1 cellular context compared by ENCODE assay signal in the genomic region with DNA sequence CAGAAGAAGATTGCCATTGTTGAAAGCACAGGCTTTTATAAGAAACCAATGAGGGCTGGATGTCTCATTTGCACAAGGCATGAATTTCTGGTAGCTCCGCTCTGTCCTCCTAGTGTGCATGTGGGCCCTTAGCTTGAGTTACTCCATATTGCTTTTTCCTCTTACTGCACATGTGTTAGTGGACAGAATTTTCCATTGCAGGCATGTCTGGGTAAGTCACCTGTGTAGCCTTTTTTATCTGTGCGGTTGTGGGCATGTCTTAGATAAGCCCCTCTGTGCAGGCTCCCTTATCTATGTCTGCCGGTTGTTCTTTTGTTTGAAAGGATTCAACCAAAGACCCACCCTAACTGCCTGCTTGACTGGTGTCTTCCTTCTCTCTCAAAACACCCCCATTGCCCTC.
TF ChIP-seq lines count a peak whose summit lies in the region.

No MANE protein-coding gene starts in this region.

TF ChIP-seq in K562, 482 proteins besides CTCF, POLR2A, EP300 and RAD21 (continued from another document and continues in another):
- TF ChIP-seq, protein P1, sequence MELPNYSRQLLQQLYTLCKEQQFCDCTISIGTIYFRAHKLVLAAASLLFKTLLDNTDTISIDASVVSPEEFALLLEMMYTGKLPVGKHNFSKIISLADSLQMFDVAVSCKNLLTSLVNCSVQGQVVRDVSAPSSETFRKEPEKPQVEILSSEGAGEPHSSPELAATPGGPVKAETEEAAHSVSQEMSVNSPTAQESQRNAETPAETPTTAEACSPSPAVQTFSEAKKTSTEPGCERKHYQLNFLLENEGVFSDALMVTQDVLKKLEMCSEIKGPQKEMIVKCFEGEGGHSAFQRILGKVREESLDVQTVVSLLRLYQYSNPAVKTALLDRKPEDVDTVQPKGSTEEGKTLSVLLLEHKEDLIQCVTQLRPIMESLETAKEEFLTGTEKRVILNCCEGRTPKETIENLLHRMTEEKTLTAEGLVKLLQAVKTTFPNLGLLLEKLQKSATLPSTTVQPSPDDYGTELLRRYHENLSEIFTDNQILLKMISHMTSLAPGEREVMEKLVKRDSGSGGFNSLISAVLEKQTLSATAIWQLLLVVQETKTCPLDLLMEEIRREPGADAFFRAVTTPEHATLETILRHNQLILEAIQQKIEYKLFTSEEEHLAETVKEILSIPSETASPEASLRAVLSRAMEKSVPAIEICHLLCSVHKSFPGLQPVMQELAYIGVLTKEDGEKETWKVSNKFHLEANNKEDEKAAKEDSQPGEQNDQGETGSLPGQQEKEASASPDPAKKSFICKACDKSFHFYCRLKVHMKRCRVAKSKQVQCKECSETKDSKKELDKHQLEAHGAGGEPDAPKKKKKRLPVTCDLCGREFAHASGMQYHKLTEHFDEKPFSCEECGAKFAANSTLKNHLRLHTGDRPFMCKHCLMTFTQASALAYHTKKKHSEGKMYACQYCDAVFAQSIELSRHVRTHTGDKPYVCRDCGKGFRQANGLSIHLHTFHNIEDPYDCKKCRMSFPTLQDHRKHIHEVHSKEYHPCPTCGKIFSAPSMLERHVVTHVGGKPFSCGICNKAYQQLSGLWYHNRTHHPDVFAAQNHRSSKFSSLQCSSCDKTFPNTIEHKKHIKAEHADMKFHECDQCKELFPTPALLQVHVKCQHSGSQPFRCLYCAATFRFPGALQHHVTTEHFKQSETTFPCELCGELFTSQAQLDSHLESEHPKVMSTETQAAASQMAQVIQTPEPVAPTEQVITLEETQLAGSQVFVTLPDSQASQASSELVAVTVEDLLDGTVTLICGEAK (IDR thresholded peaks at IDR 0.05): no peak
- TF ChIP-seq, protein P1 (CRISPR knock-in tag; IDR thresholded peaks at IDR 0.05): no peak
- TF ChIP-seq ZNF695 (CRISPR knock-in tag; IDR thresholded peaks at IDR 0.05) (peak; percentile 97), ZNF217 (CRISPR knock-in tag; IDR thresholded peaks at IDR 0.05) (no peak), ZBED1 (IDR thresholded peaks at IDR 0.05) (no peak), SMARCA4 (IDR thresholded peaks at IDR 0.05) (peak; percentile 76), ESRRB (CRISPR knock-in tag; IDR thresholded peaks at IDR 0.05; ENCODE audit: borderline replicate concordance) (peak; percentile 85; the same call in 1 of the 2 replicates), ETS2 (tag; IDR thresholded peaks at IDR 0.05; ENCODE audit: borderline replicate concordance, poor library complexity, severe bottlenecking) (peak; percentile 94), FOXK2 (conservative IDR thresholded peaks at IDR 0.05 in 1 of 2, IDR thresholded peaks at IDR 0.05 in 1 of 2; ENCODE audit: low read depth in 2 of 2) (no peak), NFE2 (IDR thresholded peaks at IDR 0.05; ENCODE audit: low read depth) (no peak; the same call in 1 of the 2 replicates), ZNF764 (CRISPR knock-in tag; IDR thresholded peaks at IDR 0.05; ENCODE audit: low read depth) (no peak), NCOA2 (IDR thresholded peaks at IDR 0.05; ENCODE audit: partially characterized antibody in 2 of 2) (peak in 1 of 2 experiments; percentile 46), KLF6 (CRISPR knock-in tag; IDR thresholded peaks at IDR 0.05; ENCODE audit: borderline replicate concordance) (peak; percentile 99), TCF3 (CRISPR knock-in tag; IDR thresholded peaks at IDR 0.05) (peak; percentile 91), CCNT2 (IDR thresholded peaks at IDR 0.05; ENCODE audit: borderline replicate concordance, extremely low read depth, insufficient read length, low read depth, low read length) (peak; percentile 78), ARHGAP35 (IDR thresholded peaks at IDR 0.05; ENCODE audit: partially characterized antibody) (no peak), E2F3 (CRISPR knock-in tag; IDR thresholded peaks at IDR 0.05) (peak; percentile 94), OTX1 (CRISPR knock-in tag; IDR thresholded peaks at IDR 0.05) (peak; percentile 93), MCM7 (IDR thresholded peaks at IDR 0.05) (no peak), ZNF212 (CRISPR knock-in tag; IDR thresholded peaks at IDR 0.05) (peak; percentile 95), TEAD4 (IDR thresholded peaks at IDR 0.05; ENCODE audit: low read length) (peak; percentile 95), TEAD4 (CRISPR knock-in tag; IDR thresholded peaks at IDR 0.05; ENCODE audit: borderline replicate concordance) (no peak), ZNF23 (CRISPR knock-in tag; IDR thresholded peaks at IDR 0.05) (peak; percentile 96), HMG20B (CRISPR knock-in tag; IDR thresholded peaks at IDR 0.05) (no peak), SRSF9 (IDR thresholded peaks at IDR 0.05; ENCODE audit: borderline replicate concordance, low read depth, low read length) (no peak), EHMT2 (IDR thresholded peaks at IDR 0.05) (peak; percentile 53; the same call in 1 of the 2 replicates), MEF2A (IDR thresholded peaks at IDR 0.05; ENCODE audit: control insufficient read depth, low read depth, low read length) (no peak), MCM2 (IDR thresholded peaks at IDR 0.05; ENCODE audit: low read depth) (no peak), CEBPG (CRISPR knock-in tag; IDR thresholded peaks at IDR 0.05) (no peak), CEBPG (tag; conservative IDR thresholded peaks at IDR 0.05 in 1 of 2, IDR thresholded peaks at IDR 0.05 in 1 of 2) (no peak), MTA1 (IDR thresholded peaks at IDR 0.05; ENCODE audit: borderline replicate concordance) (peak; percentile 64), ZC3H4 (CRISPR knock-in tag; IDR thresholded peaks at IDR 0.05; ENCODE audit: borderline replicate concordance) (no peak), POLR3G (IDR thresholded peaks at IDR 0.05; ENCODE audit: extremely low read depth, insufficient read length, insufficient replicate concordance) (no peak), POLR2G (IDR thresholded peaks at IDR 0.05; ENCODE audit: low read depth, low read length) (no peak)
- TF ChIP-seq, protein P2, sequence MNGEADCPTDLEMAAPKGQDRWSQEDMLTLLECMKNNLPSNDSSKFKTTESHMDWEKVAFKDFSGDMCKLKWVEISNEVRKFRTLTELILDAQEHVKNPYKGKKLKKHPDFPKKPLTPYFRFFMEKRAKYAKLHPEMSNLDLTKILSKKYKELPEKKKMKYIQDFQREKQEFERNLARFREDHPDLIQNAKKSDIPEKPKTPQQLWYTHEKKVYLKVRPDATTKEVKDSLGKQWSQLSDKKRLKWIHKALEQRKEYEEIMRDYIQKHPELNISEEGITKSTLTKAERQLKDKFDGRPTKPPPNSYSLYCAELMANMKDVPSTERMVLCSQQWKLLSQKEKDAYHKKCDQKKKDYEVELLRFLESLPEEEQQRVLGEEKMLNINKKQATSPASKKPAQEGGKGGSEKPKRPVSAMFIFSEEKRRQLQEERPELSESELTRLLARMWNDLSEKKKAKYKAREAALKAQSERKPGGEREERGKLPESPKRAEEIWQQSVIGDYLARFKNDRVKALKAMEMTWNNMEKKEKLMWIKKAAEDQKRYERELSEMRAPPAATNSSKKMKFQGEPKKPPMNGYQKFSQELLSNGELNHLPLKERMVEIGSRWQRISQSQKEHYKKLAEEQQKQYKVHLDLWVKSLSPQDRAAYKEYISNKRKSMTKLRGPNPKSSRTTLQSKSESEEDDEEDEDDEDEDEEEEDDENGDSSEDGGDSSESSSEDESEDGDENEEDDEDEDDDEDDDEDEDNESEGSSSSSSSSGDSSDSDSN (IDR thresholded peaks at IDR 0.05; ENCODE audit: borderline replicate concordance in 1 of 2, low read depth in 2 of 2, low read length in 2 of 2): no peak
- TF ChIP-seq, protein P3, sequence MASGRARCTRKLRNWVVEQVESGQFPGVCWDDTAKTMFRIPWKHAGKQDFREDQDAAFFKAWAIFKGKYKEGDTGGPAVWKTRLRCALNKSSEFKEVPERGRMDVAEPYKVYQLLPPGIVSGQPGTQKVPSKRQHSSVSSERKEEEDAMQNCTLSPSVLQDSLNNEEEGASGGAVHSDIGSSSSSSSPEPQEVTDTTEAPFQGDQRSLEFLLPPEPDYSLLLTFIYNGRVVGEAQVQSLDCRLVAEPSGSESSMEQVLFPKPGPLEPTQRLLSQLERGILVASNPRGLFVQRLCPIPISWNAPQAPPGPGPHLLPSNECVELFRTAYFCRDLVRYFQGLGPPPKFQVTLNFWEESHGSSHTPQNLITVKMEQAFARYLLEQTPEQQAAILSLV (tag; IDR thresholded peaks at IDR 0.05): peak; percentile 98
- TF ChIP-seq, protein P4, sequence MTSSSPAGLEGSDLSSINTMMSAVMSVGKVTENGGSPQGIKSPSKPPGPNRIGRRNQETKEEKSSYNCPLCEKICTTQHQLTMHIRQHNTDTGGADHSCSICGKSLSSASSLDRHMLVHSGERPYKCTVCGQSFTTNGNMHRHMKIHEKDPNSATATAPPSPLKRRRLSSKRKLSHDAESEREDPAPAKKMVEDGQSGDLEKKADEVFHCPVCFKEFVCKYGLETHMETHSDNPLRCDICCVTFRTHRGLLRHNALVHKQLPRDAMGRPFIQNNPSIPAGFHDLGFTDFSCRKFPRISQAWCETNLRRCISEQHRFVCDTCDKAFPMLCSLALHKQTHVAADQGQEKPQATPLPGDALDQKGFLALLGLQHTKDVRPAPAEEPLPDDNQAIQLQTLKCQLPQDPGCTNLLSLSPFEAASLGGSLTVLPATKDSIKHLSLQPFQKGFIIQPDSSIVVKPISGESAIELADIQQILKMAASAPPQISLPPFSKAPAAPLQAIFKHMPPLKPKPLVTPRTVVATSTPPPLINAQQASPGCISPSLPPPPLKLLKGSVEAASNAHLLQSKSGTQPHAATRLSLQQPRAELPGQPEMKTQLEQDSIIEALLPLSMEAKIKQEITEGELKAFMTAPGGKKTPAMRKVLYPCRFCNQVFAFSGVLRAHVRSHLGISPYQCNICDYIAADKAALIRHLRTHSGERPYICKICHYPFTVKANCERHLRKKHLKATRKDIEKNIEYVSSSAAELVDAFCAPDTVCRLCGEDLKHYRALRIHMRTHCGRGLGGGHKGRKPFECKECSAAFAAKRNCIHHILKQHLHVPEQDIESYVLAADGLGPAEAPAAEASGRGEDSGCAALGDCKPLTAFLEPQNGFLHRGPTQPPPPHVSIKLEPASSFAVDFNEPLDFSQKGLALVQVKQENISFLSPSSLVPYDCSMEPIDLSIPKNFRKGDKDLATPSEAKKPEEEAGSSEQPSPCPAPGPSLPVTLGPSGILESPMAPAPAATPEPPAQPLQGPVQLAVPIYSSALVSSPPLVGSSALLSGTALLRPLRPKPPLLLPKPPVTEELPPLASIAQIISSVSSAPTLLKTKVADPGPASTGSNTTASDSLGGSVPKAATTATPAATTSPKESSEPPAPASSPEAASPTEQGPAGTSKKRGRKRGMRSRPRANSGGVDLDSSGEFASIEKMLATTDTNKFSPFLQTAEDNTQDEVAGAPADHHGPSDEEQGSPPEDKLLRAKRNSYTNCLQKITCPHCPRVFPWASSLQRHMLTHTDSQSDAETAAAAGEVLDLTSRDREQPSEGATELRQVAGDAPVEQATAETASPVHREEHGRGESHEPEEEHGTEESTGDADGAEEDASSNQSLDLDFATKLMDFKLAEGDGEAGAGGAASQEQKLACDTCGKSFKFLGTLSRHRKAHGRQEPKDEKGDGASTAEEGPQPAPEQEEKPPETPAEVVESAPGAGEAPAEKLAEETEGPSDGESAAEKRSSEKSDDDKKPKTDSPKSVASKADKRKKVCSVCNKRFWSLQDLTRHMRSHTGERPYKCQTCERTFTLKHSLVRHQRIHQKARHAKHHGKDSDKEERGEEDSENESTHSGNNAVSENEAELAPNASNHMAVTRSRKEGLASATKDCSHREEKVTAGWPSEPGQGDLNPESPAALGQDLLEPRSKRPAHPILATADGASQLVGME (CRISPR knock-in tag; IDR thresholded peaks at IDR 0.05): peak; percentile 94
- TF ChIP-seq, protein P5, sequence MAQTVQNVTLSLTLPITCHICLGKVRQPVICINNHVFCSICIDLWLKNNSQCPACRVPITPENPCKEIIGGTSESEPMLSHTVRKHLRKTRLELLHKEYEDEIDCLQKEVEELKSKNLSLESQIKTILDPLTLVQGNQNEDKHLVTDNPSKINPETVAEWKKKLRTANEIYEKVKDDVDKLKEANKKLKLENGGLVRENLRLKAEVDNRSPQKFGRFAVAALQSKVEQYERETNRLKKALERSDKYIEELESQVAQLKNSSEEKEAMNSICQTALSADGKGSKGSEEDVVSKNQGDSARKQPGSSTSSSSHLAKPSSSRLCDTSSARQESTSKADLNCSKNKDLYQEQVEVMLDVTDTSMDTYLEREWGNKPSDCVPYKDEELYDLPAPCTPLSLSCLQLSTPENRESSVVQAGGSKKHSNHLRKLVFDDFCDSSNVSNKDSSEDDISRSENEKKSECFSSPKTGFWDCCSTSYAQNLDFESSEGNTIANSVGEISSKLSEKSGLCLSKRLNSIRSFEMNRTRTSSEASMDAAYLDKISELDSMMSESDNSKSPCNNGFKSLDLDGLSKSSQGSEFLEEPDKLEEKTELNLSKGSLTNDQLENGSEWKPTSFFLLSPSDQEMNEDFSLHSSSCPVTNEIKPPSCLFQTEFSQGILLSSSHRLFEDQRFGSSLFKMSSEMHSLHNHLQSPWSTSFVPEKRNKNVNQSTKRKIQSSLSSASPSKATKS (CRISPR knock-in tag; IDR thresholded peaks at IDR 0.05): peak; percentile 89; the same call in 1 of the 2 replicates
